Comparison of ENCODE assay signal across 13 cellular contexts in the genomic region with DNA sequence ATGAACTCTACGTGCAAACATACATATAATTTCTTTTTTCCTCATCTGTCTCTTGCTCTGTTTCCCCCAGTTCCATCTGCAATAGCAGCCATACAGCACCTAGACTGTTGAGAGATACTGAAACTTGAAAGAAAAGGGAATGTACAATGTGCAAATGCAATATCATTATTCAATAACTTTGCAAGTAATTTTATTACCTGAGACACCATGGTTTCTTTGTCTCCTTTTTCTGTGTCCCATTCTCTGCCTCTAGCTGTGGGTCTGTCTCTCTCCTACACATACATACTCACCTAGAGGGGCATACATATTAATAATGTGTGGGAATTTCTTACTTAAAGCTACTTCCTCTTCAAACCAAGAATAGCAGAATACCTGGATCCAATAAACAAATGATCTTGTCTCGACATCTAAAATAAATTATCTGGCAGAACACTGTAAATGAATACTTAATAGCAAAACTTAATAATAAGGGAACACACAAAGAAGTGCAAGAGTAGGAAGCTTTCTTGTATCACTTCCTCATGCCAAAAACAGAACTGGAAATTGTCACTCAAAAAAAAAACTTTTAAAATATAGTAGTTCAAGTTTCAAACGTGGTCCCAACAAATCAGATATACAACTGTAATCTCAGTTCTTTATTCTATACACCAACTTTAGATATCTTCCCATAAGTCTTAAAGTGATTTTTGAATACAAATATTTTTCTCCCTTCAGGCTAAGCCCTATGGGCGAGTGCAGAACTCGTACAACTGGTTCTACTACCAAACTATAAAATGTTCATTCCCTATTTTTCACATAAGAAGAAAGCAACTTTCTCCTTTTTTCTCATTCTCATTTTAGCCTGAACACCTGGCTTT.
DNase-seq lines count a peak whose midpoint lies in the region; ATAC-seq, FAIRE-seq and TF ChIP-seq lines count a peak whose summit lies in the region.
"Had no signal": no experiment of that assay in that cellular context is flagged by ENCODE, and none has a peak within 500 bp of the region (broad histone marks: within the 10 kb centered on the region; RNA-seq: fewer than 3 reads in every experiment).

No MANE protein-coding gene starts in this region.

- no peaks in the 10 kb centered on the region for H3K36me3 ChIP-seq in BLaER1 treated with 17β-estradiol and CSF1 and Interleukin-3, amounts not matched to agents 10 nM and 100 nM
- H3K36me3 ChIP-seq in PC-9 (ENCODE audit: low read depth) = no peaks in the 10 kb centered on the region
- H3K36me3 ChIP-seq in aorta (ENCODE audit: control insufficient read depth in 1 of 2, insufficient read depth in 2 of 2, low read length in 1 of 2) = no peaks in the 10 kb centered on the region
- H3K36me3 ChIP-seq: uterus had no signal

- no TSS peak for BruUV-seq in PC-9 (replicated peaks; lab: Mats Ljungman, UMichigan)

- no peak for TF ChIP-seq CTCF in PC-9 (conservative IDR thresholded peaks at IDR 0.05)

- peak overlapping the region in 10 of 11 experiments; percentile 12 to 84 (median 46); a peak in 16 of 22 replicates for H3K4me2 ChIP-seq in BLaER1 treated with 17β-estradiol and CSF1 and Interleukin-3, amounts not matched to agents 10 nM and 100 nM
- peak overlapping the region; percentile 65 for H3K4me2 ChIP-seq in PC-9

- peak overlapping the region in 2 of 11 experiments; percentile 31 to 34; a peak in 2 of 22 replicates for H3K27ac ChIP-seq in BLaER1 treated with 17β-estradiol and CSF1 and Interleukin-3, amounts not matched to agents 10 nM and 100 nM
- H3K27ac ChIP-seq in PC-9 (peak overlapping the region; percentile 59), aorta (ENCODE audit: low read depth in 1 of 2, low read length in 2 of 2) (no peak overlapping the region)

- intact Hi-C loops in PC-9 (cut with micrococcal nuclease; ENCODE audit: unreplicated experiment) (no loop called here), aorta (cut with DNase I) (loop anchor here in 1 of 2 donors (10.0 kb wide), 1 partner anchor 615 kb away; no protein-coding TSS in a partner anchor)

- peaks cover 16 to 61% (median 30%) of the 10 kb centered on the region in 10 experiments; a peak in 18 of 20 replicates for H3K4me1 ChIP-seq in BLaER1 treated with 17β-estradiol and CSF1 and Interleukin-3, amounts not matched to agents 10 nM and 100 nM
- peaks cover 34% of the 10 kb centered on the region for H3K4me1 ChIP-seq in PC-9 (replicated peaks; ENCODE audit: insufficient read depth)
- peaks cover 0 to 2% of the 10 kb centered on the region in 2 donors for H3K4me1 ChIP-seq in aorta (ENCODE audit: control insufficient read depth in 1 of 2, insufficient read depth in 2 of 2, low read length in 2 of 2)
- H3K4me1 ChIP-seq: uterus had no signal

- no peaks in the 10 kb centered on the region for H3K9me3 ChIP-seq in BLaER1 treated with 17β-estradiol and CSF1 and Interleukin-3, amounts not matched to agents 10 nM and 100 nM (replicated peaks in 1 of 11)
- H3K9me3 ChIP-seq in PC-9 (ENCODE audit: insufficient read depth, low read depth) (0 out of 2 replicates have a peak, but pooled peaks cover 9% of the 10 kb centered on the region), aorta (ENCODE audit: control insufficient read depth, low read length) (no peaks in the 10 kb centered on the region)
- H3K9me3 ChIP-seq: uterus had no signal

- no peak overlapping the region for H3K9ac ChIP-seq in BLaER1 treated with 17β-estradiol and CSF1 and Interleukin-3, amounts not matched to agents 10 nM and 100 nM

- 66 to 67% methylated on average over 5 of the region's 5 CpGs for WGBS in aorta, 2 donors

- CTCF ChIA-PET in PC-9 (lab: Charles Lee) = interaction anchor here (0.5 to 0.6 kb wide), 2 partner anchors 192 to 619 kb away, joined by 3 read pairs; no protein-coding TSS in a partner anchor

- POLR2A ChIA-PET in PC-9 (lab: Charles Lee; ENCODE audit: unreplicated experiment) = interaction anchor here (0.7 kb wide), 1 partner anchor 126 kb away, joined by 9 read pairs; no protein-coding TSS in a partner anchor

- H3K9me2 ChIP-seq in PC-9 (ENCODE audit: insufficient read depth) = no peaks in the 10 kb centered on the region

- peak; percentile 64 for ATAC-seq in HG02885 (IDR thresholded peaks at IDR 0.05; ENCODE audit: poor library complexity, unreplicated experiment)
- ATAC-seq in aorta (ENCODE audit: low FRiP score) = no peak

- H4K20me1 ChIP-seq in BLaER1 treated with 17β-estradiol and CSF1 and Interleukin-3, amounts not matched to agents 10 nM and 100 nM = no peaks in the 10 kb centered on the region
- H4K20me1 ChIP-seq in PC-9 (ENCODE audit: insufficient read depth) = no peaks in the 10 kb centered on the region

- H3K4me3 ChIP-seq in BLaER1 treated with 17β-estradiol and CSF1 and Interleukin-3, amounts not matched to agents 10 nM and 100 nM = no peak overlapping the region
- H3K4me3 ChIP-seq in PC-9 (peak overlapping the region; percentile 23; the same call in 1 of the 2 replicates), aorta (ENCODE audit: low read length in 2 of 2) (no peak overlapping the region)
- H3K4me3 ChIP-seq: uterus had no signal

- DNase-seq in GM19239 (ENCODE audit: insufficient read length, low spot score) (no peak), PC-9 (peak in 1 of 2 experiments; percentile 59), SHP77 (lab: John Stamatoyannopoulos, UW) (no peak), activated gamma-delta T cell (lab: John Stamatoyannopoulos, UW) (no peak), aorta (no peak), HUDEP-2 (lab: John Stamatoyannopoulos, UW; ENCODE audit: unreplicated experiment in 76 of 76) (no peak)
- DNase-seq: activated CD4-positive, alpha-beta T cell treated with anti-CD3 and anti-CD28 coated beads for 48 hours; activated naive CD4-positive, alpha-beta T cell treated with anti-CD3 and anti-CD28 coated beads, Interleukin-2, amount 50 U/mL, for 16 hours; mesenchymal stem cell; retina; uterus had no signal

- H3K27me3 ChIP-seq in BLaER1 treated with 17β-estradiol and CSF1 and Interleukin-3, amounts not matched to agents 10 nM and 100 nM = no peaks in the 10 kb centered on the region
- H3K27me3 ChIP-seq in PC-9 (ENCODE audit: insufficient read depth, low read depth) = no peaks in the 10 kb centered on the region
- H3K27me3 ChIP-seq in aorta (ENCODE audit: control insufficient read depth in 1 of 2, insufficient read depth in 2 of 2, low read length in 1 of 2) = no peaks in the 10 kb centered on the region
- H3K27me3 ChIP-seq: uterus had no signal

- peak; percentile 66 for FAIRE-seq in GM19239 (lab: Jason Lieb, UNC)

- H3F3A ChIP-seq in PC-9 (ENCODE audit: insufficient read depth, low read depth) = no peaks in the 10 kb centered on the region

- no peak overlapping the region for H2AFZ ChIP-seq in PC-9

- no peaks in the 10 kb centered on the region for H3K79me2 ChIP-seq in PC-9 (ENCODE audit: low read depth)
